26 cellular contexts compared by ENCODE assay signal in the genomic region with DNA sequence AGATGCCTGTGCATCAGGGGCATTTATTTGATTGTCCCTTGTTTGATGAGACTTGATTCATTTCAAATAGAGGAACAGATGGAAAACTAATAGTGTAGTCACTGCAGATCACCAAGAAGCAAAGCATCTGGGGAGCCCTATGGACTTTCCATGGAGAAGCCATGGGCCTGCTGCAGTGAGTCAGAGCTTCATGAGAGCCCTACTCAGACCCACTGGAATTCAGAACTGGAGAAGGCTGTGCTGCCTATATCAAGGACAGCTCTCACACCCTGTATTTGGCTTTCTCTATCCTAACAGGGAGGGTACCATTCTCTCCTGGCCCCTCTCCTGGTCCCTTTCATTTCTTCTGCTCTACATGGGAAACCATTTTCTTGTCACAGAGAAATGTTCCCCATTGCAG.
DNase-seq lines count a peak whose midpoint lies in the region; ATAC-seq, FAIRE-seq and TF ChIP-seq lines count a peak whose summit lies in the region.
"Had no signal": no experiment of that assay in that cellular context is flagged by ENCODE, and none has a peak within 500 bp of the region (broad histone marks: within the 10 kb centered on the region; RNA-seq: fewer than 3 reads in every experiment).

No MANE protein-coding gene starts in this region.

- no peaks in the 10 kb centered on the region for H3K9me3 Mint-ChIP-seq in glutamatergic neuron (ENCODE audit: unreplicated experiment)

- H3K36me3 Mint-ChIP-seq in glutamatergic neuron (ENCODE audit: unreplicated experiment) = no peaks in the 10 kb centered on the region
- H3K36me3 Mint-ChIP-seq: CD4-positive, CD25-positive, alpha-beta regulatory T cell had no signal

- DNase-seq in ELR (ENCODE audit: low read depth) = peak; percentile 30
- DNase-seq in RKO (ENCODE audit: low spot score) = peak; percentile 44
- peak; percentile 17 for DNase-seq in bronchial epithelial cell (ENCODE audit: low read depth)
- DNase-seq in iris pigment epithelial cell (ENCODE audit: low read depth) = peak; percentile 9
- DNase-seq in KBM-7 = no peak
- no peak for DNase-seq in HTR-8/SVneo (ENCODE audit: insufficient read length, low spot score)
- DNase-seq in glutamatergic neuron = no peak
- DNase-seq: CD4-positive, CD25-positive, alpha-beta regulatory T cell; DMS153; GDM1; IMR-90; NCI-H1048; NCI-H1417 treated with DMSO at 0.1 percent for 48 hours; NCI-H1694 treated with DMSO at 0.1 percent for 48 hours; NCI-H2081; NCI-H2227 treated with DMSO at 0.1 percent for 48 hours; NCI-H510A; NCI-H69; SIG-M5; SW 1271 had no signal

- FAIRE-seq in bronchial epithelial cell (lab: Jason Lieb, UNC) = no peak
- no peak for FAIRE-seq in HTR-8/SVneo (lab: Jason Lieb, UNC)
- FAIRE-seq: A204.1, GM12878 had no signal

- H3K27ac Mint-ChIP-seq in glutamatergic neuron (ENCODE audit: unreplicated experiment) = no peak overlapping the region
- H3K27ac Mint-ChIP-seq: CD4-positive, CD25-positive, alpha-beta regulatory T cell had no signal

- H3K27me3 Mint-ChIP-seq in glutamatergic neuron (ENCODE audit: unreplicated experiment) = no peaks in the 10 kb centered on the region

- no peak overlapping the region for H3K4me3 Mint-ChIP-seq in glutamatergic neuron (ENCODE audit: unreplicated experiment)
- H3K4me3 Mint-ChIP-seq: CD4-positive, CD25-positive, alpha-beta regulatory T cell had no signal

- no peaks in the 10 kb centered on the region for H3K4me1 Mint-ChIP-seq in glutamatergic neuron (ENCODE audit: low read depth, unreplicated experiment)
- H3K4me1 Mint-ChIP-seq: CD4-positive, CD25-positive, alpha-beta regulatory T cell had no signal

- no peaks in the 10 kb centered on the region for H3K36me3 ChIP-seq in bronchial epithelial cell (ENCODE audit: control insufficient read depth, insufficient read depth, low read length)
- H3K36me3 ChIP-seq: BLaER1 had no signal

- no peak for ATAC-seq in GM18867 (IDR thresholded peaks at IDR 0.05; ENCODE audit: unreplicated experiment)
- ATAC-seq: GM12878, Panc1 had no signal

- TF ChIP-seq CTCF in bronchial epithelial cell (IDR thresholded peaks at IDR 0.05; ENCODE audit: insufficient read depth, low read length, severe bottlenecking) (no peak), glutamatergic neuron (IDR thresholded peaks at IDR 0.05; ENCODE audit: partially characterized antibody, unreplicated experiment) (no peak)

- in situ Hi-C loops in KBM-7 (cut with MboI; ENCODE audit: low pct_unique_long_range_greater_than_20kb, low sequenced_read_pairs) = no loop called here

- no peaks in the 10 kb centered on the region for H3K27me3 ChIP-seq in bronchial epithelial cell (ENCODE audit: control insufficient read depth, insufficient read depth, low read length)
- H3K27me3 ChIP-seq: BLaER1 had no signal

- no peak overlapping the region for H3K4me3 ChIP-seq in bronchial epithelial cell (ENCODE audit: low read depth, low read length)
- H3K4me3 ChIP-seq: BLaER1, GM12878, SK-N-MC had no signal

Comparison
In these comparisons a context has a peak if more than half of its experiments do, and no peak if none do; other contexts are left out.
1. DNase-seq: peak in ELR (single experiment), RKO (single experiment), bronchial epithelial cell (single experiment) and iris pigment epithelial cell (single experiment); none in KBM-7 (single experiment), HTR-8/SVneo (single experiment) and glutamatergic neuron (single experiment).